Comparison of ENCODE assay signal across 1 cellular context in the genomic region with DNA sequence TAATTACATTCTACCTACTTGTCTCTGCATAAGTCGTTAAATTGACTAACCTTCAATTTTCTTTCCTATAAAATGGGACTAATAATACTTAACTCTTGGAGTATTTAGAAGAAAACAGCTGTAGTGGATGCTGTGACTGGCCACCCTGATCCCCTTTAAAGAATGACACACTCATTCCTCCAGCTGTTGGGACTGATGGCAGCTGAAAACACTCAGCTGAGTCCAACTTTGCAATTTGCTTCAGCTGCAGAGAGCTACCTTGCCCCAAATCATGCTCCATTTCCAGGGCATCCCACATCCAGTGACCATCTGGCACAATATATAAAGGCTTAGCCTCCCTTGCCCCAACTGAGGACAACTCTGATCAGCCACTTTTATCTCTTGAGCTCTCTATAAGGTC.
TF ChIP-seq lines count a peak whose summit lies in the region.

No MANE protein-coding gene starts in this region.

TF ChIP-seq in HepG2, 621 proteins besides CTCF, POLR2A, EP300 and RAD21 (continued from another document):
- no peak for TF ChIP-seq GMEB1 (CRISPR knock-in tag; IDR thresholded peaks at IDR 0.05; ENCODE audit: borderline replicate concordance)
